18 cellular contexts compared by ENCODE assay signal in genomic region chr5:151459680-151460079, GRCh38. TPM values are rescaled to one million over a fixed set of nuclear protein-coding genes. Genes with fewer than 3 reads are reported as not detected.
DNase-seq lines count a peak whose midpoint lies in the region; ATAC-seq and TF ChIP-seq lines count a peak whose summit lies in the region.
"Had no signal": no experiment of that assay in that cellular context is flagged by ENCODE, and none has a peak within 500 bp of the region (broad histone marks: within the 10 kb centered on the region; RNA-seq: fewer than 3 reads in every experiment).

No MANE protein-coding gene starts in this region.

- H3K27me3 ChIP-seq in SK-N-SH (ENCODE audit: insufficient read depth) (no peaks in the 10 kb centered on the region), adipocyte (replicated peaks; ENCODE audit: control insufficient read depth, insufficient read depth, low read length) (no peaks in the 10 kb centered on the region)
- H3K27me3 ChIP-seq: ascending aorta, esophagus squamous epithelium had no signal

- H3K9me3 ChIP-seq in SK-N-SH = no peaks in the 10 kb centered on the region
- H3K9me3 ChIP-seq in adipocyte (ENCODE audit: control insufficient read depth, low read length) = no peaks in the 10 kb centered on the region
- H3K9me3 ChIP-seq: ascending aorta, esophagus squamous epithelium had no signal

- H2AFZ ChIP-seq in SK-N-SH (ENCODE audit: low read depth) = no peak overlapping the region
- H2AFZ ChIP-seq: PC-9 had no signal

- TF ChIP-seq EP300 in SK-N-SH (IDR thresholded peaks at IDR 0.05; ENCODE audit: borderline replicate concordance in 1 of 2, low read depth in 1 of 2, low read length in 1 of 2) = no peak

- DNase-seq in SK-N-SH = no peak
- peak; percentile 69 for DNase-seq in adipocyte (ENCODE audit: low read depth)
- peak; percentile 43 for DNase-seq in hepatic stellate cell (ENCODE audit: low spot score)
- peak; percentile 58 for DNase-seq in renal cortical epithelial cell (ENCODE audit: low read depth)
- no peak for DNase-seq in NK-92 (lab: John Stamatoyannopoulos, UW; ENCODE audit: unreplicated experiment)
- DNase-seq in activated T-cell treated with anti-CD3 and anti-CD28 coated beads for 4 hours = no peak
- DNase-seq: activated CD4-positive, alpha-beta memory T cell treated with anti-CD3 and anti-CD28 coated beads, Interleukin-2, amount 10 ng/mL, durations not matched to agents 7 days and 5 days; esophagus squamous epithelium; HCEC 1CT; NCI-H2029 treated with DMSO at 0.1 percent for 48 hours; NCI-H526; PC-9; stimulated activated CD4-positive, alpha-beta T cell treated with anti-CD3 and anti-CD28 coated beads, Interleukin-4, amount 100 ng/mL, for 1 hour; stimulated activated CD8-positive, alpha-beta memory T cell treated with anti-CD3 and anti-CD28 coated beads, Interleukin-4, amount 100 ng/mL, for 48 hours had no signal

- H3K36me3 ChIP-seq in SK-N-SH (replicated peaks in 1 of 2; ENCODE audit: control insufficient read depth in 1 of 2, insufficient read depth in 2 of 2, low read length in 1 of 2) = peaks cover 0 to 5% of the 10 kb centered on the region in 2 experiments
- peaks cover 18% of the 10 kb centered on the region for H3K36me3 ChIP-seq in adipocyte (ENCODE audit: control insufficient read depth, insufficient read depth, low read length, severe bottlenecking)

- no peaks in the 10 kb centered on the region for H3F3A ChIP-seq in SK-N-SH (replicated peaks; ENCODE audit: insufficient read depth)

- H4K20me1 ChIP-seq in SK-N-SH (ENCODE audit: insufficient read depth) = no peaks in the 10 kb centered on the region

- H3K4me2 ChIP-seq in SK-N-SH = no peak overlapping the region
- H3K4me2 ChIP-seq: PC-9 had no signal

- peak; percentile 66 for ATAC-seq in SK-N-SH treated with all-trans-retinoic acid at 6 μM for 48 hours
- no peak for ATAC-seq in HG03378 (IDR thresholded peaks at IDR 0.05; ENCODE audit: unreplicated experiment)

- 83% methylated on average over 3 of the region's 3 CpGs for WGBS in SK-N-SH (ENCODE audit: low lambda C conversion rate)

- POLR2A ChIA-PET in SK-N-SH (lab: Yijun Ruan, JAX) = no interaction called here

- H3K79me2 ChIP-seq in SK-N-SH (ENCODE audit: insufficient read depth) = no peaks in the 10 kb centered on the region

- H3K9me2 ChIP-seq in SK-N-SH = no peaks in the 10 kb centered on the region

- CTCF ChIA-PET in SK-N-SH (lab: Yijun Ruan, JAX) = interaction anchor here (1.3 to 7.2 kb wide), 6 partner anchors 11 to 281 kb away, joined by 3 to 60 read pairs (median 4); partner anchors contain the start of gene SLC36A1

- H3K4me1 ChIP-seq in SK-N-SH (ENCODE audit: control insufficient read depth in 1 of 2, insufficient read depth in 2 of 2, low read depth in 1 of 2, low read length in 1 of 2) = no peaks in the 10 kb centered on the region
- H3K4me1 ChIP-seq in adipocyte (ENCODE audit: control insufficient read depth, insufficient read depth, low read length) = no peaks in the 10 kb centered on the region
- H3K4me1 ChIP-seq: ascending aorta, esophagus squamous epithelium had no signal

- TF ChIP-seq CTCF in SK-N-SH (IDR thresholded peaks at IDR 0.05) = no peak

- no peak overlapping the region for H3K4me3 ChIP-seq in SK-N-SH (ENCODE audit: low read depth in 2 of 2, low read length in 1 of 2)
- no peak overlapping the region for H3K4me3 ChIP-seq in adipocyte (ENCODE audit: low read length)
- H3K4me3 ChIP-seq: ascending aorta, esophagus squamous epithelium, PC-9 had no signal

- no peak for TF ChIP-seq RAD21 in SK-N-SH (IDR thresholded peaks at IDR 0.05; ENCODE audit: low read length)

- H3K9ac ChIP-seq in SK-N-SH (no peak overlapping the region), adipocyte (ENCODE audit: low read length) (no peak overlapping the region)

- no peak overlapping the region for H3K27ac ChIP-seq in SK-N-SH (ENCODE audit: low read depth in 2 of 2, low read length in 1 of 2)
- H3K27ac ChIP-seq: 22Rv1, ascending aorta, esophagus squamous epithelium, PC-9 had no signal

TF ChIP-seq in SK-N-SH treated with all-trans-retinoic acid at 6 μM for 48 hours, 23 proteins besides CTCF, POLR2A, EP300 and RAD21 (continues in another document):
- TF ChIP-seq OSR1 (CRISPR knock-in tag; IDR thresholded peaks at IDR 0.05) (no peak), ZC3H10 (CRISPR knock-in tag; IDR thresholded peaks at IDR 0.05) (no peak), TOX (CRISPR knock-in tag; IDR thresholded peaks at IDR 0.05; ENCODE audit: borderline replicate concordance) (no peak), TCF4 (CRISPR knock-in tag; IDR thresholded peaks at IDR 0.05; ENCODE audit: borderline replicate concordance) (no peak), TSHZ2 (CRISPR knock-in tag; IDR thresholded peaks at IDR 0.05) (no peak), ISL1 (CRISPR knock-in tag; IDR thresholded peaks at IDR 0.05) (no peak), ZNF8 (CRISPR knock-in tag; IDR thresholded peaks at IDR 0.05) (no peak), ZNF565 (CRISPR knock-in tag; conservative IDR thresholded peaks at IDR 0.05; ENCODE audit: low read depth) (no peak), ESRRG (CRISPR knock-in tag; IDR thresholded peaks at IDR 0.05) (no peak)

TF ChIP-seq in SK-N-SH, 30 proteins besides CTCF, POLR2A, EP300 and RAD21:
- TF ChIP-seq GABPA (IDR thresholded peaks at IDR 0.05; ENCODE audit: low read depth) (no peak), TAF1 (IDR thresholded peaks at IDR 0.05; ENCODE audit: borderline replicate concordance, low read depth, low read length) (no peak), ZBTB33 (IDR thresholded peaks at IDR 0.05; ENCODE audit: borderline replicate concordance, low read depth) (no peak), MEF2A (IDR thresholded peaks at IDR 0.05; ENCODE audit: borderline replicate concordance, low read depth) (no peak), JUND (IDR thresholded peaks at IDR 0.05) (no peak), YY1 (IDR thresholded peaks at IDR 0.05; ENCODE audit: low read depth) (no peak), TCF12 (IDR thresholded peaks at IDR 0.05) (no peak)

RNA-seq across cellular contexts. Expression of gene SLC36A1, which starts 12.3 kb away (rescaled TPM):
- 4.1 and 6.3 TPM in 2 replicates for polyA plus RNA-seq in SK-N-SH (2012; rRNA removed)
- polyA plus RNA-seq in SK-N-SH (2012; cell fraction: cytosol; rRNA removed) = 2.1 and 2.9 TPM in 2 replicates
- polyA plus RNA-seq in SK-N-SH (2012; cell fraction: nucleus; rRNA removed) = 14.6 and 19.0 TPM in 2 replicates
- 3.1 and 3.8 TPM in 2 replicates for total RNA-seq in renal cortical epithelial cell

Comparison
In these comparisons a context has a peak if more than half of its experiments do, and no peak if none do; other contexts are left out.
1. DNase-seq: peak in adipocyte (single experiment), hepatic stellate cell (single experiment) and renal cortical epithelial cell (single experiment); none in SK-N-SH (single experiment), NK-92 (single experiment) and activated T-cell treated with anti-CD3 and anti-CD28 coated beads for 4 hours (single experiment).